11 cellular contexts compared by ENCODE assay signal in genomic region chr15:48084759-48085420, GRCh38. TPM values are rescaled to one million over a fixed set of nuclear protein-coding genes. Genes with fewer than 3 reads are reported as not detected.
A peak's percentile ranks its signal among the peaks of the same experiment; 100 is the strongest.
DNase-seq lines count a peak whose midpoint lies in the region; ATAC-seq, FAIRE-seq and TF ChIP-seq lines count a peak whose summit lies in the region.
"Had no signal": no experiment of that assay in that cellular context is flagged by ENCODE, and none has a peak within 500 bp of the region (broad histone marks: within the 10 kb centered on the region; RNA-seq: fewer than 3 reads in every experiment).

No MANE protein-coding gene starts in this region.

- H3K27ac Mint-ChIP-seq in astrocyte (ENCODE audit: unreplicated experiment) (no peak overlapping the region), nephron (peak overlapping the region; percentile 14 to 87 (median 81))
- H3K27ac Mint-ChIP-seq in naive thymus-derived CD8-positive, alpha-beta T cell: no peak overlapping the region

- peak; percentile 8 for DNase-seq in NCI-H2029 (lab: John Stamatoyannopoulos, UW)
- DNase-seq in NCI-H2029 treated with DMSO at 0.1 percent for 48 hours (lab: John Stamatoyannopoulos, UW): no peak
- DNase-seq in MV-4-11 (lab: John Stamatoyannopoulos, UW): peak; percentile 30
- peak; percentile 25 for DNase-seq in astrocyte (ENCODE audit: low read depth)
- no peak for DNase-seq in naive thymus-derived CD8-positive, alpha-beta T cell
- no peak for DNase-seq in NCI-H1930 (lab: John Stamatoyannopoulos, UW)

- no peak overlapping the region for H3K4me2 ChIP-seq in astrocyte (ENCODE audit: low read length)
- H3K4me2 ChIP-seq: BLaER1 had no signal

- no peak overlapping the region for H3K9ac ChIP-seq in astrocyte (ENCODE audit: low read length)
- H3K9ac ChIP-seq: BLaER1 had no signal

- TF ChIP-seq CTCF in astrocyte (IDR thresholded peaks at IDR 0.05; ENCODE audit: insufficient read depth, low read depth, low read length) (peak; percentile 55), nephron (IDR thresholded peaks at IDR 0.05; ENCODE audit: unreplicated experiment in 3 of 3) (peak; percentile 48 to 68 (median 58))

- no peaks in the 10 kb centered on the region for H3K79me2 ChIP-seq in astrocyte (ENCODE audit: insufficient read depth, low read length)

- no peak for ATAC-seq in naive thymus-derived CD8-positive, alpha-beta T cell
- ATAC-seq in GM19455 (IDR thresholded peaks at IDR 0.05; ENCODE audit: unreplicated experiment): no peak

- no peaks in the 10 kb centered on the region for H4K20me1 ChIP-seq in astrocyte (ENCODE audit: insufficient read depth, low read length)
- H4K20me1 ChIP-seq: BLaER1 had no signal

- H3K36me3 Mint-ChIP-seq in astrocyte (ENCODE audit: low read depth, unreplicated experiment) (no peaks in the 10 kb centered on the region), nephron (ENCODE audit: low read depth) (no peaks in the 10 kb centered on the region)
- no peaks in the 10 kb centered on the region for H3K36me3 Mint-ChIP-seq in naive thymus-derived CD8-positive, alpha-beta T cell

- FAIRE-seq in astrocyte (lab: Jason Lieb, UNC): no peak
- FAIRE-seq: TTC549 had no signal

- no peak overlapping the region for H2AFZ ChIP-seq in astrocyte (ENCODE audit: low read depth, low read length)

- peaks cover 7% of the 10 kb centered on the region for H3K4me1 ChIP-seq in astrocyte (ENCODE audit: insufficient read depth, low read length)
- H3K4me1 ChIP-seq: BLaER1 had no signal

- no peak overlapping the region for H3K4me3 ChIP-seq in astrocyte (ENCODE audit: insufficient read depth, low read depth, low read length)
- H3K4me3 ChIP-seq: BLaER1 had no signal

- H3K4me3 Mint-ChIP-seq in astrocyte (ENCODE audit: unreplicated experiment) (no peak overlapping the region), nephron (peak overlapping the region in 1 of 3 experiments; percentile 56)
- no peak overlapping the region for H3K4me3 Mint-ChIP-seq in naive thymus-derived CD8-positive, alpha-beta T cell

- POLR2A ChIA-PET in naive thymus-derived CD8-positive, alpha-beta T cell (lab: Charles Lee): no interaction called here

- H3K36me3 ChIP-seq in astrocyte (ENCODE audit: insufficient read depth, low read length): no peaks in the 10 kb centered on the region
- H3K36me3 ChIP-seq: BLaER1 had no signal

- H3K4me1 Mint-ChIP-seq in astrocyte (ENCODE audit: low read depth, unreplicated experiment) (peaks cover 7% of the 10 kb centered on the region), nephron (peaks cover 56% of the 10 kb centered on the region)
- no peaks in the 10 kb centered on the region for H3K4me1 Mint-ChIP-seq in naive thymus-derived CD8-positive, alpha-beta T cell

- H3K27me3 ChIP-seq in astrocyte (ENCODE audit: insufficient read depth, low read length): no peaks in the 10 kb centered on the region
- H3K27me3 ChIP-seq: BLaER1 had no signal

- no peaks in the 10 kb centered on the region for H3K9me3 ChIP-seq in astrocyte (ENCODE audit: insufficient read depth, low read depth, low read length)
- H3K9me3 ChIP-seq: BLaER1 had no signal

- H3K27me3 Mint-ChIP-seq in astrocyte (ENCODE audit: low read depth, unreplicated experiment) (peaks cover 2% of the 10 kb centered on the region), nephron (ENCODE audit: low read depth) (no peaks in the 10 kb centered on the region)
- peaks cover 5 to 12% (median 6%) of the 10 kb centered on the region in 5 donors for H3K27me3 Mint-ChIP-seq in naive thymus-derived CD8-positive, alpha-beta T cell

- H3K27ac ChIP-seq in astrocyte (ENCODE audit: low read depth, low read length): no peak overlapping the region
- H3K27ac ChIP-seq: BLaER1 had no signal

- H3K9me3 Mint-ChIP-seq in astrocyte (ENCODE audit: unreplicated experiment) (peaks cover 4% of the 10 kb centered on the region), nephron (no peaks in the 10 kb centered on the region)
- H3K9me3 Mint-ChIP-seq in naive thymus-derived CD8-positive, alpha-beta T cell: no peaks in the 10 kb centered on the region

RNA-seq across cellular contexts. Expression of gene SLC24A5, which starts 35.9 kb away (rescaled TPM):
- total RNA-seq in astrocyte: not detected in 2 replicates
- not detected for total RNA-seq in naive thymus-derived CD8-positive, alpha-beta T cell
- polyA plus RNA-seq in naive thymus-derived CD8-positive, alpha-beta T cell: not detected
- total RNA-seq: pulmonary artery endothelial cell had no signal

Comparison
In these comparisons a context has a peak if more than half of its experiments do, and no peak if none do; other contexts are left out.
1. DNase-seq: peak in NCI-H2029 (single experiment), MV-4-11 (single experiment) and astrocyte (single experiment); none in NCI-H2029 treated with DMSO at 0.1 percent for 48 hours (single experiment), naive thymus-derived CD8-positive, alpha-beta T cell (0 of 10) and NCI-H1930 (0 of 2).
2. H3K27ac Mint-ChIP-seq: peak in nephron (3 of 3); none in astrocyte (single experiment) and naive thymus-derived CD8-positive, alpha-beta T cell (0 of 10).